ENCODE assay signal across 8 cellular contexts in genomic region chr20:31608256-31608980, GRCh38. TPM values are rescaled to one million over a fixed set of nuclear protein-coding genes. Genes with fewer than 3 reads are reported as not detected.
DNase-seq lines count a peak whose midpoint lies in the region; ATAC-seq and TF ChIP-seq lines count a peak whose summit lies in the region.

No MANE protein-coding gene starts in this region.

- peak overlapping the region; percentile 58; the same call in 1 of the 2 replicates for H3K9ac ChIP-seq in HUES48 (ENCODE audit: low read depth, low read length)

- H3K9me3 Mint-ChIP-seq in stimulated activated memory B cell treated with anti-CD40 and anti-IgM and Interleukin-4, amounts not matched to agents 10 μg/mL and 1 μg/mL and 100 μg/mL, for 72 hours = no peaks in the 10 kb centered on the region

- H3K27me3 ChIP-seq in HUES48 (ENCODE audit: control insufficient read depth, insufficient read depth, low read length) (no peaks in the 10 kb centered on the region), PC-9 (ENCODE audit: insufficient read depth, low read depth) (no peaks in the 10 kb centered on the region), esophagus squamous epithelium (peaks cover 0 to 9% (median 0%) of the 10 kb centered on the region in 4 donors), muscle layer of duodenum (ENCODE audit: low read depth, low read length) (no peaks in the 10 kb centered on the region)

- WGBS in esophagus squamous epithelium, 2 donors = 8 to 66% methylated on average over 7 to 25 of the region's 46 CpGs

- peak overlapping the region; percentile 98 for H3K27ac ChIP-seq in HUES48 (ENCODE audit: low read depth, low read length)
- H3K27ac ChIP-seq in PC-9 = peak overlapping the region; percentile 96
- H3K27ac ChIP-seq in esophagus squamous epithelium = peak overlapping the region; percentile 94 to 97 (median 96)
- H3K27ac ChIP-seq in muscle layer of duodenum (ENCODE audit: low read length) = peak overlapping the region; percentile 89

- H3K4me2 ChIP-seq in PC-9 = peak overlapping the region; percentile 90

- H3K36me3 ChIP-seq in HUES48 (ENCODE audit: control insufficient read depth, insufficient read depth, low read length) = peaks cover 9% of the 10 kb centered on the region; the same call in 1 of the 2 replicates
- H3K36me3 ChIP-seq in PC-9 (ENCODE audit: low read depth) = peaks cover 8% of the 10 kb centered on the region; the same call in 1 of the 2 replicates
- H3K36me3 ChIP-seq in esophagus squamous epithelium = peaks cover 0 to 8% (median 0%) of the 10 kb centered on the region in 3 donors
- H3K36me3 ChIP-seq in muscle layer of duodenum (ENCODE audit: control insufficient read depth in 1 of 2, insufficient read depth in 2 of 2, low read length in 2 of 2) = no peaks in the 10 kb centered on the region

- no peak overlapping the region for H3K27ac Mint-ChIP-seq in stimulated activated memory B cell treated with anti-CD40 and anti-IgM and Interleukin-4, amounts not matched to agents 10 μg/mL and 1 μg/mL and 100 μg/mL, for 72 hours

- peaks cover 77% of the 10 kb centered on the region for H3F3A ChIP-seq in PC-9 (ENCODE audit: insufficient read depth, low read depth)

- H3K9me3 ChIP-seq in HUES48 (ENCODE audit: control insufficient read depth, insufficient read depth, low read length) = no peaks in the 10 kb centered on the region
- H3K9me3 ChIP-seq in PC-9 (ENCODE audit: insufficient read depth, low read depth) = no peaks in the 10 kb centered on the region
- H3K9me3 ChIP-seq in esophagus squamous epithelium = no peaks in the 10 kb centered on the region
- no peaks in the 10 kb centered on the region for H3K9me3 ChIP-seq in muscle layer of duodenum (ENCODE audit: control insufficient read depth in 1 of 2, low read length in 2 of 2)

- peak in 1 of 4 donors; percentile 20 for TF ChIP-seq POLR2A in esophagus squamous epithelium (IDR thresholded peaks at IDR 0.05)

- no peaks in the 10 kb centered on the region for H3K36me3 Mint-ChIP-seq in stimulated activated memory B cell treated with anti-CD40 and anti-IgM and Interleukin-4, amounts not matched to agents 10 μg/mL and 1 μg/mL and 100 μg/mL, for 72 hours

- peaks cover 5% of the 10 kb centered on the region; the same call in 1 of the 2 replicates for H4K20me1 ChIP-seq in PC-9 (ENCODE audit: insufficient read depth)

- peaks cover 37% of the 10 kb centered on the region for H3K4me1 Mint-ChIP-seq in stimulated activated memory B cell treated with anti-CD40 and anti-IgM and Interleukin-4, amounts not matched to agents 10 μg/mL and 1 μg/mL and 100 μg/mL, for 72 hours

- CTCF ChIA-PET in PC-9 (lab: Charles Lee) = interaction anchor here (7.2 kb wide), 1 partner anchor 43 kb away, joined by 407 read pairs; no protein-coding TSS in a partner anchor

- H2AFZ ChIP-seq in PC-9 = no peak overlapping the region

- POLR2A ChIA-PET in PC-9 (lab: Charles Lee; ENCODE audit: unreplicated experiment) = interaction anchor here (0.5 to 1.6 kb wide), 8 partner anchors 15 to 115 kb away, joined by 3 to 21 read pairs (median 8); no protein-coding TSS in a partner anchor

- H3K4me1 ChIP-seq in HUES48 (ENCODE audit: control insufficient read depth, insufficient read depth, low read length) (peaks cover 34% of the 10 kb centered on the region), PC-9 (replicated peaks; ENCODE audit: insufficient read depth) (peaks cover 59% of the 10 kb centered on the region), esophagus squamous epithelium (peaks cover 30 to 98% (median 33%) of the 10 kb centered on the region in 3 donors), muscle layer of duodenum (ENCODE audit: control insufficient read depth in 1 of 2, insufficient read depth in 2 of 2, low read length in 2 of 2) (peaks cover 5 to 21% of the 10 kb centered on the region in 2 donors)

- H3K4me3 Mint-ChIP-seq in stimulated activated memory B cell treated with anti-CD40 and anti-IgM and Interleukin-4, amounts not matched to agents 10 μg/mL and 1 μg/mL and 100 μg/mL, for 72 hours = no peak overlapping the region

- BruUV-seq in PC-9 (replicated peaks; lab: Mats Ljungman, UMichigan) = no TSS peak

- peak; percentile 84 for DNase-seq in A172 (ENCODE audit: low spot score)
- peak; percentile 86 to 95 for DNase-seq in PC-9
- DNase-seq in esophagus squamous epithelium (lab: John Stamatoyannopoulos, UW) = no peak

- no peak for ATAC-seq in stimulated activated memory B cell treated with anti-CD40 and anti-IgM and Interleukin-4, amounts not matched to agents 10 μg/mL and 1 μg/mL and 100 μg/mL, for 72 hours
- ATAC-seq in HG03378 (IDR thresholded peaks at IDR 0.05; ENCODE audit: unreplicated experiment) = no peak
- ATAC-seq in GM19351 (IDR thresholded peaks at IDR 0.05; ENCODE audit: unreplicated experiment) = no peak

- intact Hi-C loops in PC-9 (cut with micrococcal nuclease; ENCODE audit: unreplicated experiment) (loop anchor here (1.0 kb wide), 1 partner anchor 15 kb away; no protein-coding TSS in a partner anchor), esophagus squamous epithelium (cut with DNase I) (loop anchor here (5.0 kb wide), 1 partner anchor 36 kb away; no protein-coding TSS in a partner anchor)

- H3K9me2 ChIP-seq in PC-9 (ENCODE audit: insufficient read depth) = no peaks in the 10 kb centered on the region

- TF ChIP-seq CTCF in PC-9 (conservative IDR thresholded peaks at IDR 0.05) (no peak), esophagus squamous epithelium (IDR thresholded peaks at IDR 0.05) (peak in 1 of 6 experiments; percentile 1)

- peaks cover 37% of the 10 kb centered on the region for H3K79me2 ChIP-seq in PC-9 (ENCODE audit: low read depth)

- H3K4me3 ChIP-seq in HUES48 (ENCODE audit: low read depth, low read length) = peak overlapping the region; percentile 90
- H3K4me3 ChIP-seq in PC-9 = peak overlapping the region; percentile 97; the same call in 1 of the 2 replicates
- H3K4me3 ChIP-seq in esophagus squamous epithelium = peak overlapping the region in 3 of 4 donors; percentile 78 to 91 (median 87)
- H3K4me3 ChIP-seq in muscle layer of duodenum (ENCODE audit: low read depth in 1 of 2, low read length in 2 of 2) = peak overlapping the region; percentile 37 to 77

- peaks cover 33% of the 10 kb centered on the region for H3K27me3 Mint-ChIP-seq in stimulated activated memory B cell treated with anti-CD40 and anti-IgM and Interleukin-4, amounts not matched to agents 10 μg/mL and 1 μg/mL and 100 μg/mL, for 72 hours

RNA-seq across cellular contexts. Expression of gene ID1, which starts 3.3 kb away (rescaled TPM):
- total RNA-seq in A172 (2014; rRNA removed; shearing (Covaris generic)) = 395 and 602 TPM in 2 replicates
- total RNA-seq in PC-9 (2021) (74.4 and 164 TPM in 2 replicates), esophagus squamous epithelium (100 to 1,000 TPM; 422 to 839 (median 555) TPM)

RNA-seq across cellular contexts. Expression of gene COX4I2, which starts 29.3 kb away (rescaled TPM):
- not detected in 2 replicates for total RNA-seq in A172 (2014; rRNA removed; shearing (Covaris generic))
- total RNA-seq in PC-9 (2021) (not detected in 2 replicates), esophagus squamous epithelium (1 to 10 TPM in 2 of 4 donors, under 1 TPM in 1, not detected in 1; 0.83 to 3.1 (median 2.6) TPM)
